ENCODE assay signal across 8 cellular contexts in genomic region chr12:93183940-93184663, GRCh38.
DNase-seq lines count a peak whose midpoint lies in the region; ATAC-seq, FAIRE-seq and TF ChIP-seq lines count a peak whose summit lies in the region.

No MANE protein-coding gene starts in this region.

- H3K27me3 ChIP-seq in gastroesophageal sphincter = no peaks in the 10 kb centered on the region
- no peaks in the 10 kb centered on the region for H3K27me3 ChIP-seq in skeletal muscle tissue (ENCODE audit: control insufficient read depth in 3 of 3, insufficient read depth in 3 of 3, low read length in 3 of 3)

- ATAC-seq in GM18868 (IDR thresholded peaks at IDR 0.05; ENCODE audit: unreplicated experiment) (peak; percentile 90), HG02678 (IDR thresholded peaks at IDR 0.05; ENCODE audit: unreplicated experiment) (peak; percentile 83), gastroesophageal sphincter (peak; percentile 74)

- 12 to 17% methylated on average over 2 to 5 of the region's 5 CpGs for WGBS in gastroesophageal sphincter (ENCODE audit: low coverage in 1 of 2), 2 donors

- DNase-seq in SIG-M5 (lab: John Stamatoyannopoulos, UW) (peak; percentile 93), glutamatergic neuron (no peak), NCI-H2196 treated with DMSO at 0.1 percent for 48 hours (lab: John Stamatoyannopoulos, UW; ENCODE audit: unreplicated experiment) (no peak), urothelium cell line (ENCODE audit: low spot score) (no peak)

- TF ChIP-seq CTCF in gastroesophageal sphincter (IDR thresholded peaks at IDR 0.05) (no peak), glutamatergic neuron (IDR thresholded peaks at IDR 0.05; ENCODE audit: partially characterized antibody, unreplicated experiment) (no peak)

- peak overlapping the region; percentile 13 to 42 (median 39) for H3K9ac ChIP-seq in skeletal muscle tissue (ENCODE audit: low read depth in 1 of 3, low read length in 3 of 3)

- H3K4me3 ChIP-seq in gastroesophageal sphincter (no peak overlapping the region), skeletal muscle tissue (ENCODE audit: low read length in 3 of 3) (peak overlapping the region; percentile 25 to 47 (median 37))

- H3K36me3 Mint-ChIP-seq in glutamatergic neuron (ENCODE audit: unreplicated experiment) = no peaks in the 10 kb centered on the region

- H3K36me3 ChIP-seq in gastroesophageal sphincter (no peaks in the 10 kb centered on the region), skeletal muscle tissue (ENCODE audit: control insufficient read depth in 3 of 3, insufficient read depth in 3 of 3, low read length in 3 of 3) (no peaks in the 10 kb centered on the region)

- H3K27me3 Mint-ChIP-seq in glutamatergic neuron (ENCODE audit: unreplicated experiment) = no peaks in the 10 kb centered on the region

- FAIRE-seq in urothelium cell line (lab: Jason Lieb, UNC) = no peak

- peaks cover 6% of the 10 kb centered on the region for H3K4me1 Mint-ChIP-seq in glutamatergic neuron (ENCODE audit: low read depth, unreplicated experiment)

- H3K4me3 Mint-ChIP-seq in glutamatergic neuron (ENCODE audit: unreplicated experiment) = no peak overlapping the region

- H3K4me1 ChIP-seq in gastroesophageal sphincter (peaks cover 4 to 62% (median 24%) of the 10 kb centered on the region in 3 donors), skeletal muscle tissue (ENCODE audit: control insufficient read depth in 3 of 3, insufficient read depth in 3 of 3, low read length in 3 of 3) (peaks cover 22 to 42% (median 26%) of the 10 kb centered on the region in 3 donors)

- H3K9me3 Mint-ChIP-seq in glutamatergic neuron (ENCODE audit: unreplicated experiment) = no peaks in the 10 kb centered on the region

- TF ChIP-seq POLR2A in gastroesophageal sphincter (IDR thresholded peaks at IDR 0.05) = no peak

- no peak overlapping the region for H3K27ac Mint-ChIP-seq in glutamatergic neuron (ENCODE audit: unreplicated experiment)

- H3K9me3 ChIP-seq in gastroesophageal sphincter (no peaks in the 10 kb centered on the region), skeletal muscle tissue (ENCODE audit: control insufficient read depth in 3 of 3, low read length in 3 of 3) (no peaks in the 10 kb centered on the region)

- peak overlapping the region; percentile 87 to 95 (median 88) for H3K27ac ChIP-seq in gastroesophageal sphincter
- H3K27ac ChIP-seq in skeletal muscle tissue (ENCODE audit: low read depth, low read length) = peak overlapping the region; percentile 82

- TF ChIP-seq EP300 in gastroesophageal sphincter (IDR thresholded peaks at IDR 0.05) = no peak

Comparison
In these comparisons a context has a peak if more than half of its experiments do, and no peak if none do; other contexts are left out.
1. H3K4me3 ChIP-seq: peak in skeletal muscle tissue (3 of 3); none in gastroesophageal sphincter (0 of 2).
2. Peak in every context shown above with its lines, with median percentiles within 50 percentile points of each other: ATAC-seq.